10 cellular contexts compared by ENCODE assay signal in genomic region chr6:134422426-134423231, GRCh38.
DNase-seq lines count a peak whose midpoint lies in the region; ATAC-seq and TF ChIP-seq lines count a peak whose summit lies in the region.
"Had no signal": no experiment of that assay in that cellular context is flagged by ENCODE, and none has a peak within 500 bp of the region (broad histone marks: within the 10 kb centered on the region; RNA-seq: fewer than 3 reads in every experiment).

No MANE protein-coding gene starts in this region.

- peak; percentile 24 for TF ChIP-seq RAD21 in IMR-90 (IDR thresholded peaks at IDR 0.05; ENCODE audit: low read length)

- BruUV-seq in IMR-90 (replicated peaks; lab: Mats Ljungman, UMichigan), result no TSS peak

- H2AK5ac ChIP-seq in IMR-90 (ENCODE audit: low read depth, low read length), result peak overlapping the region; percentile 92
- H2AK5ac ChIP-seq in mesendoderm (ENCODE audit: low read length), result no peak overlapping the region

- no peaks in the 10 kb centered on the region for H3K27me3 ChIP-seq in BLaER1 treated with 17β-estradiol and CSF1 and Interleukin-3, amounts not matched to agents 10 nM and 100 nM
- H3K27me3 ChIP-seq in IMR-90 (ENCODE audit: control insufficient read depth, insufficient read depth, low read length) (no peaks in the 10 kb centered on the region), mesendoderm (ENCODE audit: insufficient read depth, low read length, poor library complexity) (no peaks in the 10 kb centered on the region)

- peaks cover 0 to 11% (median 0%) of the 10 kb centered on the region in 11 experiments; a peak in 5 of 22 replicates for H3K9me3 ChIP-seq in BLaER1 treated with 17β-estradiol and CSF1 and Interleukin-3, amounts not matched to agents 10 nM and 100 nM (replicated peaks in 1 of 11)
- no peaks in the 10 kb centered on the region for H3K9me3 ChIP-seq in IMR-90 (ENCODE audit: control insufficient read depth, insufficient read depth, low read length)

- H3K27ac Mint-ChIP-seq in WTC11, result no peak overlapping the region

- ATAC-seq in IMR-90 (ENCODE audit: low read depth), result peak; percentile 66
- no peak for ATAC-seq in HG02981 (IDR thresholded peaks at IDR 0.05; ENCODE audit: unreplicated experiment)
- ATAC-seq in WTC11, result no peak
- ATAC-seq: Right ventricle myocardium inferior had no signal

- peak overlapping the region in 5 of 11 experiments; percentile 34 to 77 (median 62); a peak in 8 of 22 replicates for H3K27ac ChIP-seq in BLaER1 treated with 17β-estradiol and CSF1 and Interleukin-3, amounts not matched to agents 10 nM and 100 nM
- H3K27ac ChIP-seq in IMR-90 (ENCODE audit: insufficient read depth, low read length), result peak overlapping the region; percentile 96
- H3K27ac ChIP-seq in mesendoderm (ENCODE audit: low read depth, low read length), result no peak overlapping the region

- H4K8ac ChIP-seq in IMR-90 (ENCODE audit: low read depth in 2 of 2, low read length in 2 of 2), result peak overlapping the region; percentile 81 to 95
- H4K8ac ChIP-seq in mesendoderm (ENCODE audit: low read depth, low read length), result no peak overlapping the region

- H3K23ac ChIP-seq in IMR-90 (ENCODE audit: low read depth, low read length), result peak overlapping the region; percentile 98
- H3K23ac ChIP-seq in mesendoderm (ENCODE audit: low read length), result no peak overlapping the region

- peak overlapping the region; percentile 98 for H4K5ac ChIP-seq in IMR-90 (ENCODE audit: low read depth, low read length)
- no peak overlapping the region for H4K5ac ChIP-seq in mesendoderm (ENCODE audit: low read length)

- H3K36me3 ChIP-seq in BLaER1 treated with 17β-estradiol and CSF1 and Interleukin-3, amounts not matched to agents 10 nM and 100 nM, result no peaks in the 10 kb centered on the region
- no peaks in the 10 kb centered on the region for H3K36me3 ChIP-seq in IMR-90 (ENCODE audit: control insufficient read depth, insufficient read depth, low read length)
- H3K36me3 ChIP-seq in mesendoderm (ENCODE audit: control insufficient read depth, insufficient read depth, low read length), result no peaks in the 10 kb centered on the region

- H3K4me2 ChIP-seq in BLaER1 treated with 17β-estradiol and CSF1 and Interleukin-3, amounts not matched to agents 10 nM and 100 nM, result peak overlapping the region in 10 of 11 experiments; percentile 2 to 74 (median 40); a peak in 13 of 22 replicates
- H3K4me2 ChIP-seq in IMR-90 (ENCODE audit: low read depth, low read length) (peak overlapping the region; percentile 57), mesendoderm (ENCODE audit: low read length) (no peak overlapping the region)

- TF ChIP-seq CTCF in IMR-90 (conservative IDR thresholded peaks at IDR 0.05; ENCODE audit: low read depth, low read length) (no peak), WTC11 (IDR thresholded peaks at IDR 0.05) (no peak)

- H3K56ac ChIP-seq in IMR-90 (ENCODE audit: extremely low read depth, insufficient read depth, low read length) (peak overlapping the region; percentile 81), mesendoderm (ENCODE audit: low read length) (no peak overlapping the region)

- H2BK120ac ChIP-seq in IMR-90 (ENCODE audit: low read depth, low read length) (peak overlapping the region; percentile 98), mesendoderm (ENCODE audit: low read depth, low read length) (no peak overlapping the region)

- peaks cover 12% of the 10 kb centered on the region for H3K36me3 Mint-ChIP-seq in WTC11

- in situ Hi-C loops in IMR-90 (cut with MboI; ENCODE audit: low sequenced_read_pairs), result no loop called here

- H3K9me3 Mint-ChIP-seq in WTC11, result peaks cover 23% of the 10 kb centered on the region

- no peak overlapping the region for H3K4me3 ChIP-seq in BLaER1 treated with 17β-estradiol and CSF1 and Interleukin-3, amounts not matched to agents 10 nM and 100 nM
- H3K4me3 ChIP-seq in IMR-90 (ENCODE audit: insufficient read depth, low read depth, low read length) (no peak overlapping the region), mesendoderm (ENCODE audit: low read length) (no peak overlapping the region)

- no peaks in the 10 kb centered on the region for H3K4me1 Mint-ChIP-seq in WTC11

- H3K4ac ChIP-seq in IMR-90 (ENCODE audit: low read depth, low read length), result peak overlapping the region; percentile 98
- H3K4ac ChIP-seq in mesendoderm (ENCODE audit: low read depth, low read length), result no peak overlapping the region

- peak overlapping the region; percentile 69 for H2AFZ ChIP-seq in IMR-90 (replicated peaks; ENCODE audit: low read length, poor library complexity)

- H3K4me1 ChIP-seq in BLaER1 treated with 17β-estradiol and CSF1 and Interleukin-3, amounts not matched to agents 10 nM and 100 nM, result peaks cover 41 to 98% (median 50%) of the 10 kb centered on the region in 10 experiments
- peaks cover 19% of the 10 kb centered on the region for H3K4me1 ChIP-seq in IMR-90 (ENCODE audit: control insufficient read depth, insufficient read depth, low read length)
- no peaks in the 10 kb centered on the region for H3K4me1 ChIP-seq in mesendoderm (ENCODE audit: control insufficient read depth, low read depth, low read length)

- H3K79me1 ChIP-seq in IMR-90 (ENCODE audit: low read depth in 1 of 2, low read length in 2 of 2), result 0 out of 4 replicates have a peak, but pooled peaks cover 0 to 6% of the 10 kb centered on the region in 2 experiments
- no peaks in the 10 kb centered on the region for H3K79me1 ChIP-seq in mesendoderm (ENCODE audit: low read length)

- dilution Hi-C loops in IMR-90 (cut with HindIII; ENCODE audit: low sequenced_read_pairs, unreplicated experiment), result no loop called here

- peak overlapping the region; percentile 96 for H4K91ac ChIP-seq in IMR-90 (ENCODE audit: insufficient read depth, low read depth, low read length)

- POLR2A ChIA-PET in IMR-90 (lab: Charles Lee; ENCODE audit: unreplicated experiment), result interaction anchor here (0.5 to 1.3 kb wide), 6 partner anchors 23 to 302 kb away, joined by 3 to 5 read pairs (median 4); no protein-coding TSS in a partner anchor
- POLR2A ChIA-PET in WTC11 (lab: Charles Lee), result interaction anchor here (0.6 kb wide), 1 partner anchor 21 kb away, joined by 4 read pairs; no protein-coding TSS in a partner anchor

- H3K18ac ChIP-seq in IMR-90 (ENCODE audit: low read depth, low read length), result peak overlapping the region; percentile 95
- no peak overlapping the region for H3K18ac ChIP-seq in mesendoderm (ENCODE audit: low read length)

- H4K20me1 ChIP-seq in BLaER1 treated with 17β-estradiol and CSF1 and Interleukin-3, amounts not matched to agents 10 nM and 100 nM, result no peaks in the 10 kb centered on the region
- H4K20me1 ChIP-seq in IMR-90 (ENCODE audit: insufficient read depth, low read length), result no peaks in the 10 kb centered on the region

- CTCF ChIA-PET in IMR-90 (lab: Yijun Ruan, JAX) (interaction anchor here (0.5 to 1.6 kb wide), 4 partner anchors 14 to 245 kb away, joined by 3 to 4 read pairs (median 3); no protein-coding TSS in a partner anchor), WTC11 (lab: Charles Lee) (no interaction called here)

- no peaks in the 10 kb centered on the region for H3K27me3 Mint-ChIP-seq in WTC11 (ENCODE audit: low read depth)

- 0% methylated on average over 1 of the region's 6 CpGs; no CpG with 5 or more reads in 1 of the 2 experiments for WGBS in IMR-90 (ENCODE audit: extremely low coverage in 2 of 2, insufficient read length in 1 of 2), 2 experiments
- WGBS in mesendoderm (ENCODE audit: extremely low coverage, insufficient coverage, low lambda C conversion rate), result no CpG with 5 or more reads among the region's 6 CpGs

- H2BK15ac ChIP-seq in IMR-90 (ENCODE audit: low read depth, low read length) (peak overlapping the region; percentile 95), mesendoderm (replicated peaks; ENCODE audit: low read depth) (no peak overlapping the region)

- peak overlapping the region; percentile 91 for H3K14ac ChIP-seq in IMR-90 (replicated peaks; ENCODE audit: low read depth, low read length)

- DNase-seq in IMR-90, result peak; percentile 100
- DNase-seq in brain pericyte (ENCODE audit: low read depth, low spot score), result peak; percentile 50
- DNase-seq in mesendoderm, result peak; percentile 44
- no peak for DNase-seq in COLO668 (lab: John Stamatoyannopoulos, UW; ENCODE audit: unreplicated experiment)
- no peak for DNase-seq in activated naive CD4-positive, alpha-beta T cell treated with anti-CD3 and anti-CD28 coated beads, Interleukin-2, amount 50 U/mL, for 16 hours
- DNase-seq in WTC11 (ENCODE audit: low spot score), result no peak
- DNase-seq: DND-41 had no signal

- peak overlapping the region; percentile 50 for H2AK9ac ChIP-seq in IMR-90 (replicated peaks; ENCODE audit: low read depth, low read length, poor library complexity)

- H3K9me1 ChIP-seq in IMR-90 (ENCODE audit: insufficient read depth, low read length), result peaks cover 18% of the 10 kb centered on the region

- H3K9ac ChIP-seq in BLaER1 treated with 17β-estradiol and CSF1 and Interleukin-3, amounts not matched to agents 10 nM and 100 nM, result peak overlapping the region in 1 of 11 experiments; percentile 19; a peak in 1 of 22 replicates
- H3K9ac ChIP-seq in IMR-90 (ENCODE audit: low read depth, low read length) (peak overlapping the region; percentile 63), mesendoderm (ENCODE audit: low read length) (no peak overlapping the region)

- intact Hi-C loops in IMR-90 (cut with micrococcal nuclease), result loop anchor here (1.0 to 5.0 kb wide), 3 partner anchors 220 to 400 kb away; no protein-coding TSS in a partner anchor

- no peaks in the 10 kb centered on the region for H3K79me2 ChIP-seq in mesendoderm (ENCODE audit: control insufficient read depth, insufficient read depth, low read length)

- peak overlapping the region; percentile 98 for H2BK5ac ChIP-seq in IMR-90 (ENCODE audit: low read depth, low read length, poor library complexity, severe bottlenecking)
- no peak overlapping the region for H2BK5ac ChIP-seq in mesendoderm (ENCODE audit: low read length)

- no peak overlapping the region for H3K4me3 Mint-ChIP-seq in WTC11

- H2BK20ac ChIP-seq in IMR-90 (ENCODE audit: low read depth, low read length), result peak overlapping the region; percentile 98

- TF ChIP-seq POLR2A in IMR-90 (IDR thresholded peaks at IDR 0.05; ENCODE audit: low read depth, low read length), result peak; percentile 40; the same call in 1 of the 2 replicates

TF ChIP-seq in IMR-90, 13 proteins besides CTCF, POLR2A, EP300 and RAD21 (continues in another document):
- TF ChIP-seq MXI1 (IDR thresholded peaks at IDR 0.05; ENCODE audit: borderline replicate concordance, low read depth, low read length), result no peak
- no peak for TF ChIP-seq SMC3 (IDR thresholded peaks at IDR 0.05; ENCODE audit: low read depth, low read length)

Comparison
In these comparisons a context has a peak if more than half of its experiments do, and no peak if none do; other contexts are left out.
1. DNase-seq: peak in IMR-90 (single experiment), brain pericyte (single experiment) and mesendoderm (single experiment); none in COLO668 (single experiment), activated naive CD4-positive, alpha-beta T cell treated with anti-CD3 and anti-CD28 coated beads, Interleukin-2, amount 50 U/mL, for 16 hours (single experiment) and WTC11 (single experiment).